ENCODE assay signal across 1 cellular context in genomic region chr11:34929794-34930763, GRCh38.
TF ChIP-seq lines count a peak whose summit lies in the region.

No MANE protein-coding gene starts in this region.

TF ChIP-seq in HepG2, 621 proteins besides CTCF, POLR2A, EP300 and RAD21 (continued from another document and continues in another):
- TF ChIP-seq, protein P1, sequence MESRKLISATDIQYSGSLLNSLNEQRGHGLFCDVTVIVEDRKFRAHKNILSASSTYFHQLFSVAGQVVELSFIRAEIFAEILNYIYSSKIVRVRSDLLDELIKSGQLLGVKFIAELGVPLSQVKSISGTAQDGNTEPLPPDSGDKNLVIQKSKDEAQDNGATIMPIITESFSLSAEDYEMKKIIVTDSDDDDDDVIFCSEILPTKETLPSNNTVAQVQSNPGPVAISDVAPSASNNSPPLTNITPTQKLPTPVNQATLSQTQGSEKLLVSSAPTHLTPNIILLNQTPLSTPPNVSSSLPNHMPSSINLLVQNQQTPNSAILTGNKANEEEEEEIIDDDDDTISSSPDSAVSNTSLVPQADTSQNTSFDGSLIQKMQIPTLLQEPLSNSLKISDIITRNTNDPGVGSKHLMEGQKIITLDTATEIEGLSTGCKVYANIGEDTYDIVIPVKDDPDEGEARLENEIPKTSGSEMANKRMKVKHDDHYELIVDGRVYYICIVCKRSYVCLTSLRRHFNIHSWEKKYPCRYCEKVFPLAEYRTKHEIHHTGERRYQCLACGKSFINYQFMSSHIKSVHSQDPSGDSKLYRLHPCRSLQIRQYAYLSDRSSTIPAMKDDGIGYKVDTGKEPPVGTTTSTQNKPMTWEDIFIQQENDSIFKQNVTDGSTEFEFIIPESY (CRISPR knock-in tag; IDR thresholded peaks at IDR 0.05): peak; percentile 37; the same call in 1 of the 2 replicates
- TF ChIP-seq ZNF292 (CRISPR knock-in tag; IDR thresholded peaks at IDR 0.05; ENCODE audit: borderline replicate concordance, low read depth) (peak; percentile 93; the same call in 1 of the 2 replicates), ZNF317 (CRISPR knock-in tag; IDR thresholded peaks at IDR 0.05) (0 out of 2 replicates have a peak, but pooled peaks have one; percentile 40), FOXO1 (CRISPR knock-in tag; IDR thresholded peaks at IDR 0.05) (peak; percentile 78), ZNF614 (CRISPR knock-in tag; IDR thresholded peaks at IDR 0.05; ENCODE audit: borderline replicate concordance) (peak; percentile 71), MTA1 (CRISPR knock-in tag; IDR thresholded peaks at IDR 0.05; ENCODE audit: borderline replicate concordance) (no peak), FOXM1 (CRISPR knock-in tag; IDR thresholded peaks at IDR 0.05) (no peak), ZBTB3 (CRISPR knock-in tag; IDR thresholded peaks at IDR 0.05; ENCODE audit: borderline replicate concordance, low read depth) (no peak), ZFP90 (CRISPR knock-in tag; IDR thresholded peaks at IDR 0.05; ENCODE audit: borderline replicate concordance) (no peak), ZEB1 (IDR thresholded peaks at IDR 0.05; ENCODE audit: insufficient replicate concordance, low read depth) (peak; percentile 66), ATF7 (IDR thresholded peaks at IDR 0.05) (no peak), ATF7 (CRISPR knock-in tag; IDR thresholded peaks at IDR 0.05) (no peak), RARG (CRISPR knock-in tag; IDR thresholded peaks at IDR 0.05; ENCODE audit: low read depth) (no peak), NCOA1 (CRISPR knock-in tag; IDR thresholded peaks at IDR 0.05) (no peak), ZNF263 (CRISPR knock-in tag; IDR thresholded peaks at IDR 0.05) (0 out of 2 replicates have a peak, but pooled peaks have one; percentile 17), ZNF691 (CRISPR knock-in tag; IDR thresholded peaks at IDR 0.05; ENCODE audit: borderline replicate concordance, low read depth) (no peak; the same call in 1 of the 2 replicates), IKZF1 (IDR thresholded peaks at IDR 0.05) (no peak), SP1 (IDR thresholded peaks at IDR 0.05) (no peak), SP1 (CRISPR knock-in tag; IDR thresholded peaks at IDR 0.05) (no peak), ZNF775 (CRISPR knock-in tag; IDR thresholded peaks at IDR 0.05; ENCODE audit: borderline replicate concordance) (no peak), HDAC1 (CRISPR knock-in tag; IDR thresholded peaks at IDR 0.05) (peak; percentile 92), ETV5 (CRISPR knock-in tag; IDR thresholded peaks at IDR 0.05; ENCODE audit: borderline replicate concordance) (peak; percentile 93), E2F1 (CRISPR knock-in tag; IDR thresholded peaks at IDR 0.05) (0 out of 2 replicates have a peak, but pooled peaks have one; percentile 9), ZNF879 (CRISPR knock-in tag; IDR thresholded peaks at IDR 0.05) (peak; percentile 43; the same call in 1 of the 2 replicates), GRHL1 (CRISPR knock-in tag; conservative IDR thresholded peaks at IDR 0.05) (no peak), NCOA2 (CRISPR knock-in tag; IDR thresholded peaks at IDR 0.05) (peak; percentile 89), FIP1L1 (IDR thresholded peaks at IDR 0.05; ENCODE audit: borderline replicate concordance, insufficient read depth, low read depth, low read length) (no peak), SIX1 (CRISPR knock-in tag; IDR thresholded peaks at IDR 0.05; ENCODE audit: borderline replicate concordance) (no peak)
- TF ChIP-seq, protein P2, sequence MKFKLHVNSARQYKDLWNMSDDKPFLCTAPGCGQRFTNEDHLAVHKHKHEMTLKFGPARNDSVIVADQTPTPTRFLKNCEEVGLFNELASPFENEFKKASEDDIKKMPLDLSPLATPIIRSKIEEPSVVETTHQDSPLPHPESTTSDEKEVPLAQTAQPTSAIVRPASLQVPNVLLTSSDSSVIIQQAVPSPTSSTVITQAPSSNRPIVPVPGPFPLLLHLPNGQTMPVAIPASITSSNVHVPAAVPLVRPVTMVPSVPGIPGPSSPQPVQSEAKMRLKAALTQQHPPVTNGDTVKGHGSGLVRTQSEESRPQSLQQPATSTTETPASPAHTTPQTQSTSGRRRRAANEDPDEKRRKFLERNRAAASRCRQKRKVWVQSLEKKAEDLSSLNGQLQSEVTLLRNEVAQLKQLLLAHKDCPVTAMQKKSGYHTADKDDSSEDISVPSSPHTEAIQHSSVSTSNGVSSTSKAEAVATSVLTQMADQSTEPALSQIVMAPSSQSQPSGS (CRISPR knock-in tag; IDR thresholded peaks at IDR 0.05): 0 out of 2 replicates have a peak, but pooled peaks have one; percentile 59
- TF ChIP-seq, protein P3, sequence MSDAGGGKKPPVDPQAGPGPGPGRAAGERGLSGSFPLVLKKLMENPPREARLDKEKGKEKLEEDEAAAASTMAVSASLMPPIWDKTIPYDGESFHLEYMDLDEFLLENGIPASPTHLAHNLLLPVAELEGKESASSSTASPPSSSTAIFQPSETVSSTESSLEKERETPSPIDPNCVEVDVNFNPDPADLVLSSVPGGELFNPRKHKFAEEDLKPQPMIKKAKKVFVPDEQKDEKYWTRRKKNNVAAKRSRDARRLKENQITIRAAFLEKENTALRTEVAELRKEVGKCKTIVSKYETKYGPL (CRISPR knock-in tag; IDR thresholded peaks at IDR 0.05): peak; percentile 12; the same call in 1 of the 2 replicates
- TF ChIP-seq, protein P4, sequence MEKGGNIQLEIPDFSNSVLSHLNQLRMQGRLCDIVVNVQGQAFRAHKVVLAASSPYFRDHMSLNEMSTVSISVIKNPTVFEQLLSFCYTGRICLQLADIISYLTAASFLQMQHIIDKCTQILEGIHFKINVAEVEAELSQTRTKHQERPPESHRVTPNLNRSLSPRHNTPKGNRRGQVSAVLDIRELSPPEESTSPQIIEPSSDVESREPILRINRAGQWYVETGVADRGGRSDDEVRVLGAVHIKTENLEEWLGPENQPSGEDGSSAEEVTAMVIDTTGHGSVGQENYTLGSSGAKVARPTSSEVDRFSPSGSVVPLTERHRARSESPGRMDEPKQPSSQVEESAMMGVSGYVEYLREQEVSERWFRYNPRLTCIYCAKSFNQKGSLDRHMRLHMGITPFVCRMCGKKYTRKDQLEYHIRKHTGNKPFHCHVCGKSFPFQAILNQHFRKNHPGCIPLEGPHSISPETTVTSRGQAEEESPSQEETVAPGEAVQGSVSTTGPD (CRISPR knock-in tag; IDR thresholded peaks at IDR 0.05): no peak
- TF ChIP-seq, protein P5, sequence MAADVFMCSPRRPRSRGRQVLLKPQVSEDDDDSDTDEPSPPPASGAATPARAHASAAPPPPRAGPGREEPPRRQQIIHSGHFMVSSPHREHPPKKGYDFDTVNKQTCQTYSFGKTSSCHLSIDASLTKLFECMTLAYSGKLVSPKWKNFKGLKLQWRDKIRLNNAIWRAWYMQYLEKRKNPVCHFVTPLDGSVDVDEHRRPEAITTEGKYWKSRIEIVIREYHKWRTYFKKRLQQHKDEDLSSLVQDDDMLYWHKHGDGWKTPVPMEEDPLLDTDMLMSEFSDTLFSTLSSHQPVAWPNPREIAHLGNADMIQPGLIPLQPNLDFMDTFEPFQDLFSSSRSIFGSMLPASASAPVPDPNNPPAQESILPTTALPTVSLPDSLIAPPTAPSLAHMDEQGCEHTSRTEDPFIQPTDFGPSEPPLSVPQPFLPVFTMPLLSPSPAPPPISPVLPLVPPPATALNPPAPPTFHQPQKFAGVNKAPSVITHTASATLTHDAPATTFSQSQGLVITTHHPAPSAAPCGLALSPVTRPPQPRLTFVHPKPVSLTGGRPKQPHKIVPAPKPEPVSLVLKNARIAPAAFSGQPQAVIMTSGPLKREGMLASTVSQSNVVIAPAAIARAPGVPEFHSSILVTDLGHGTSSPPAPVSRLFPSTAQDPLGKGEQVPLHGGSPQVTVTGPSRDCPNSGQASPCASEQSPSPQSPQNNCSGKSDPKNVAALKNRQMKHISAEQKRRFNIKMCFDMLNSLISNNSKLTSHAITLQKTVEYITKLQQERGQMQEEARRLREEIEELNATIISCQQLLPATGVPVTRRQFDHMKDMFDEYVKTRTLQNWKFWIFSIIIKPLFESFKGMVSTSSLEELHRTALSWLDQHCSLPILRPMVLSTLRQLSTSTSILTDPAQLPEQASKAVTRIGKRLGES (CRISPR knock-in tag; IDR thresholded peaks at IDR 0.05; ENCODE audit: borderline replicate concordance): peak; percentile 88; the same call in 1 of the 2 replicates
- TF ChIP-seq, protein P6, sequence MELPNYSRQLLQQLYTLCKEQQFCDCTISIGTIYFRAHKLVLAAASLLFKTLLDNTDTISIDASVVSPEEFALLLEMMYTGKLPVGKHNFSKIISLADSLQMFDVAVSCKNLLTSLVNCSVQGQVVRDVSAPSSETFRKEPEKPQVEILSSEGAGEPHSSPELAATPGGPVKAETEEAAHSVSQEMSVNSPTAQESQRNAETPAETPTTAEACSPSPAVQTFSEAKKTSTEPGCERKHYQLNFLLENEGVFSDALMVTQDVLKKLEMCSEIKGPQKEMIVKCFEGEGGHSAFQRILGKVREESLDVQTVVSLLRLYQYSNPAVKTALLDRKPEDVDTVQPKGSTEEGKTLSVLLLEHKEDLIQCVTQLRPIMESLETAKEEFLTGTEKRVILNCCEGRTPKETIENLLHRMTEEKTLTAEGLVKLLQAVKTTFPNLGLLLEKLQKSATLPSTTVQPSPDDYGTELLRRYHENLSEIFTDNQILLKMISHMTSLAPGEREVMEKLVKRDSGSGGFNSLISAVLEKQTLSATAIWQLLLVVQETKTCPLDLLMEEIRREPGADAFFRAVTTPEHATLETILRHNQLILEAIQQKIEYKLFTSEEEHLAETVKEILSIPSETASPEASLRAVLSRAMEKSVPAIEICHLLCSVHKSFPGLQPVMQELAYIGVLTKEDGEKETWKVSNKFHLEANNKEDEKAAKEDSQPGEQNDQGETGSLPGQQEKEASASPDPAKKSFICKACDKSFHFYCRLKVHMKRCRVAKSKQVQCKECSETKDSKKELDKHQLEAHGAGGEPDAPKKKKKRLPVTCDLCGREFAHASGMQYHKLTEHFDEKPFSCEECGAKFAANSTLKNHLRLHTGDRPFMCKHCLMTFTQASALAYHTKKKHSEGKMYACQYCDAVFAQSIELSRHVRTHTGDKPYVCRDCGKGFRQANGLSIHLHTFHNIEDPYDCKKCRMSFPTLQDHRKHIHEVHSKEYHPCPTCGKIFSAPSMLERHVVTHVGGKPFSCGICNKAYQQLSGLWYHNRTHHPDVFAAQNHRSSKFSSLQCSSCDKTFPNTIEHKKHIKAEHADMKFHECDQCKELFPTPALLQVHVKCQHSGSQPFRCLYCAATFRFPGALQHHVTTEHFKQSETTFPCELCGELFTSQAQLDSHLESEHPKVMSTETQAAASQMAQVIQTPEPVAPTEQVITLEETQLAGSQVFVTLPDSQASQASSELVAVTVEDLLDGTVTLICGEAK (IDR thresholded peaks at IDR 0.05): no peak
- TF ChIP-seq, protein P6 (CRISPR knock-in tag; IDR thresholded peaks at IDR 0.05): no peak; the same call in 1 of the 2 replicates
